ENCODE assay signal across 8 cellular contexts in the genomic region with DNA sequence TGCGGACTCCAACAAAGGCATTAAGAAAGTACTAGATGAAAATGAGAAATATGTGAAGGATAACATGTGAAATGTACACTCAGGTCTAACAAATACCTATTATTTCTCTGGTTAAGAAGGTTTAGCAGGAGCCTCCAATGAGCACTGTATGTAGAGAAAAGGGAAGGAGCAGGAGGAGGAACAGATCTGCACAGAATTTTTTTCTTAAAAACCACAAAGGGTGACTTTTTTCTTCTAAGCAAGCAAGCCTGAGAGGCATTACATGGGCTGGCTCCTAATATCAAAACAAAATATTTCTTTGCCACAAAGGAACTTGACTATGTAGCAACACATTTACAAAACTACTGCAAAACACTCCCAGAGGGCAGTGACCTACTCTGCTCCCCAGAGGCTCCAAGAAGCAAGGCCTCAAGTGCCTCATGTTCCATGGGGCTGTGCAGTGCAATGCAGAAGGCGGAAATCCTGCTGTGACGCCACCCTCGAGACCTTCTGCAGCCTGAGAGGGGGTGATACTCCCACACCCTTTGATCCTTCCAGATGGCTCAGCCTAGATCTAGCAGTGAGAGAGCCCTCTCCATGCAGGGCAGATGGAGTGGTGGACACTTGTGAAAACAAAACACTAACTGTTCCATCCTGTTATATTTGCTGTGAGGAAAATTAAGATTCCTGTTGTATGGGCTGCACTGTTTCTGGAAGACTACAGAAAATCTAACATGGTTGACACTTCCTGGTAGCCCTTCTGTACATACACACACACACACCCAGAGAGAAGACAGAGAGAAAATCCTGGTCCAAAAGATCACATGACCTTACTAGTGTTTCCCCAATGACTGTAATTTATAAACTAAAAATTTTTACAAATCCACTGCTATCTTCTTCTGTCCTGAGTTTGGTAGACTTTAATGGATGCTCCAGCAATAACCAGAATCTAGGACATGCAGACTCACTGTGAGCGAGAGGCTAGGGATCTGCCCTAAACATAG. TPM values are rescaled to one million over a fixed set of nuclear protein-coding genes. Genes with fewer than 3 reads are reported as not detected.
DNase-seq lines count a peak whose midpoint lies in the region; ATAC-seq and TF ChIP-seq lines count a peak whose summit lies in the region.

No MANE protein-coding gene starts in this region.

- H3K9ac ChIP-seq in mesenchymal stem cell (ENCODE audit: low read length) (no peak overlapping the region), mesendoderm (ENCODE audit: low read length) (no peak overlapping the region)

- H2BK120ac ChIP-seq in mesenchymal stem cell (ENCODE audit: low read depth, low read length) = no peak overlapping the region
- H2BK120ac ChIP-seq in mesendoderm (ENCODE audit: low read depth, low read length) = no peak overlapping the region

- no peak overlapping the region for H3K56ac ChIP-seq in mesendoderm (ENCODE audit: low read length)

- no peaks in the 10 kb centered on the region for H3K9me3 ChIP-seq in mesenchymal stem cell (ENCODE audit: control insufficient read depth, low read length)

- no peak overlapping the region for H3K14ac ChIP-seq in mesenchymal stem cell (ENCODE audit: low read length in 2 of 2)

- H4K91ac ChIP-seq in mesenchymal stem cell (ENCODE audit: low read length) = no peak overlapping the region

- peak overlapping the region in 1 of 2 experiments; percentile 18 for H2BK12ac ChIP-seq in mesenchymal stem cell (ENCODE audit: low read length in 2 of 2)

- DNase-seq in AG09309 (ENCODE audit: low read depth) (peak; percentile 50), LHCN-M2 (ENCODE audit: low read depth) (peak; percentile 73), mesenchymal stem cell (peak; percentile 97), NCI-H2029 (lab: John Stamatoyannopoulos, UW) (no peak), NCI-H526 treated with DMSO at 0.1 percent for 48 hours (lab: John Stamatoyannopoulos, UW) (no peak), mesendoderm (no peak)
- DNase-seq in activated T-cell treated with anti-CD3 and anti-CD28 coated beads, Interleukin-2, amount 50 U/mL, for 72 hours = no peak

- ATAC-seq in activated T-cell treated with anti-CD3 and anti-CD28 coated beads, Interleukin-2, amount 50 U/mL, for 72 hours (replicated peaks in 1 of 2) = no peak

- no peak for TF ChIP-seq CTCF in AG09309 (IDR thresholded peaks at IDR 0.05; ENCODE audit: control insufficient read depth, insufficient read depth, low read depth, low read length, missing control alignments)

- no peaks in the 10 kb centered on the region for H3K79me2 ChIP-seq in mesendoderm (ENCODE audit: control insufficient read depth, insufficient read depth, low read length)

- H3K9me3 Mint-ChIP-seq in activated T-cell treated with anti-CD3 and anti-CD28 coated beads, Interleukin-2, amount 50 U/mL, for 72 hours = no peaks in the 10 kb centered on the region

- H2BK15ac ChIP-seq in mesenchymal stem cell (ENCODE audit: low read depth, poor library complexity, severe bottlenecking) (no peak overlapping the region), mesendoderm (replicated peaks; ENCODE audit: low read depth) (no peak overlapping the region)

- H3K79me1 ChIP-seq in mesenchymal stem cell (replicated peaks; ENCODE audit: low read length, poor library complexity, severe bottlenecking) (peaks cover 12% of the 10 kb centered on the region), mesendoderm (ENCODE audit: low read length) (no peaks in the 10 kb centered on the region)

- WGBS in mesenchymal stem cell = 56% methylated on average over 4 of the region's 5 CpGs
- no CpG with 5 or more reads among the region's 5 CpGs for WGBS in mesendoderm (ENCODE audit: extremely low coverage, insufficient coverage, low lambda C conversion rate)

- H3K4me1 ChIP-seq in mesenchymal stem cell (ENCODE audit: control insufficient read depth, insufficient read depth, low read depth, low read length) (peaks cover 6% of the 10 kb centered on the region), mesendoderm (ENCODE audit: control insufficient read depth, low read depth, low read length) (no peaks in the 10 kb centered on the region)

- peaks cover 28% of the 10 kb centered on the region for H3K4me1 Mint-ChIP-seq in activated T-cell treated with anti-CD3 and anti-CD28 coated beads, Interleukin-2, amount 50 U/mL, for 72 hours (ENCODE audit: low read depth)

- H3K4me2 ChIP-seq in mesenchymal stem cell (ENCODE audit: low read length, poor library complexity, severe bottlenecking) (no peak overlapping the region), mesendoderm (ENCODE audit: low read length) (no peak overlapping the region)

- H2AK5ac ChIP-seq in mesenchymal stem cell (ENCODE audit: low read length, severe bottlenecking) = no peak overlapping the region
- no peak overlapping the region for H2AK5ac ChIP-seq in mesendoderm (ENCODE audit: low read length)

- H3K4me3 ChIP-seq in AG09309 (ENCODE audit: control insufficient read depth, low read depth, low read length) (no peak overlapping the region), mesenchymal stem cell (ENCODE audit: insufficient read depth in 1 of 2, low read depth in 1 of 2, low read length in 2 of 2) (no peak overlapping the region), mesendoderm (ENCODE audit: low read length) (no peak overlapping the region)

- H3K4ac ChIP-seq in mesenchymal stem cell (ENCODE audit: low read depth in 1 of 2, low read length in 2 of 2) (no peak overlapping the region), mesendoderm (ENCODE audit: low read depth, low read length) (no peak overlapping the region)

- peaks cover 0 to 6% of the 10 kb centered on the region in 2 donors for H3K36me3 Mint-ChIP-seq in activated T-cell treated with anti-CD3 and anti-CD28 coated beads, Interleukin-2, amount 50 U/mL, for 72 hours (ENCODE audit: insufficient read depth in 2 of 2)

- H4K8ac ChIP-seq in mesenchymal stem cell (ENCODE audit: low read length) = peak overlapping the region; percentile 2
- no peak overlapping the region for H4K8ac ChIP-seq in mesendoderm (ENCODE audit: low read depth, low read length)

- no peak overlapping the region for H3K27ac Mint-ChIP-seq in activated T-cell treated with anti-CD3 and anti-CD28 coated beads, Interleukin-2, amount 50 U/mL, for 72 hours

- no peaks in the 10 kb centered on the region for H3K27me3 ChIP-seq in mesenchymal stem cell (ENCODE audit: control insufficient read depth in 1 of 2, insufficient read depth in 1 of 2, low read length in 2 of 2)
- no peaks in the 10 kb centered on the region for H3K27me3 ChIP-seq in mesendoderm (ENCODE audit: insufficient read depth, low read length, poor library complexity)

- peak overlapping the region; percentile 92 for H3K27ac ChIP-seq in cingulate gyrus (ENCODE audit: low read depth, low read length)
- H3K27ac ChIP-seq in mesenchymal stem cell (ENCODE audit: low read length, poor library complexity, severe bottlenecking) = peak overlapping the region; percentile 45
- H3K27ac ChIP-seq in mesendoderm (ENCODE audit: low read depth, low read length) = no peak overlapping the region

- no peaks in the 10 kb centered on the region for H3K27me3 Mint-ChIP-seq in activated T-cell treated with anti-CD3 and anti-CD28 coated beads, Interleukin-2, amount 50 U/mL, for 72 hours (ENCODE audit: low read depth)

- H3K18ac ChIP-seq in mesenchymal stem cell (ENCODE audit: low read depth in 1 of 2, low read length in 2 of 2) = peak overlapping the region in 1 of 2 experiments; percentile 48
- no peak overlapping the region for H3K18ac ChIP-seq in mesendoderm (ENCODE audit: low read length)

- no peak overlapping the region for H4K5ac ChIP-seq in mesendoderm (ENCODE audit: low read length)

- H3K4me3 Mint-ChIP-seq in activated T-cell treated with anti-CD3 and anti-CD28 coated beads, Interleukin-2, amount 50 U/mL, for 72 hours = no peak overlapping the region

- no peak overlapping the region for H2BK5ac ChIP-seq in mesenchymal stem cell (ENCODE audit: low read depth, low read length, poor library complexity, severe bottlenecking)
- H2BK5ac ChIP-seq in mesendoderm (ENCODE audit: low read length) = no peak overlapping the region

- H3K23ac ChIP-seq in mesenchymal stem cell (ENCODE audit: low read length in 2 of 2) (no peak overlapping the region), mesendoderm (ENCODE audit: low read length) (no peak overlapping the region)

- H3K36me3 ChIP-seq in mesenchymal stem cell (ENCODE audit: control insufficient read depth in 1 of 2, insufficient read depth in 2 of 2, low read depth in 1 of 2, low read length in 2 of 2) = peaks cover 10 to 33% of the 10 kb centered on the region in 2 experiments
- no peaks in the 10 kb centered on the region for H3K36me3 ChIP-seq in mesendoderm (ENCODE audit: control insufficient read depth, insufficient read depth, low read length)

- H2AFZ ChIP-seq in mesenchymal stem cell (ENCODE audit: low read depth, low read length) = no peak overlapping the region

RNA-seq across cellular contexts. Expression of a gene that starts 36.0 kb away (rescaled TPM):
- total RNA-seq in LHCN-M2 (2014; rRNA removed) = 73.4 and 75.4 TPM in 2 replicates
- 55.3 TPM for polyA plus RNA-seq in LHCN-M2 (2012)
- 47.1 TPM for polyA plus RNA-seq in mesenchymal stem cell (2013, experiment 1 of 2)
- 50.5 TPM for polyA plus RNA-seq in mesenchymal stem cell (2013, experiment 2 of 2)
- 10 to 100 TPM; 22.8 to 26.7 TPM for total RNA-seq in activated T-cell treated with anti-CD3 and anti-CD28 coated beads, Interleukin-2, amount 50 U/mL, for 72 hours
- 4.7 TPM for polyA plus RNA-seq in mesendoderm (2013, experiment 1 of 2)
- 4.6 TPM for polyA plus RNA-seq in mesendoderm (2013, experiment 2 of 2)

RNA-seq across cellular contexts. Expression of a gene that starts 48.2 kb away (rescaled TPM):
- 420 and 508 TPM in 2 replicates for total RNA-seq in LHCN-M2 (2014; rRNA removed)
- polyA plus RNA-seq in LHCN-M2 (2012) = 237 TPM
- polyA plus RNA-seq in mesenchymal stem cell (2013, experiment 1 of 2) = 544 TPM
- polyA plus RNA-seq in mesenchymal stem cell (2013, experiment 2 of 2) = 524 TPM
- total RNA-seq in activated T-cell treated with anti-CD3 and anti-CD28 coated beads, Interleukin-2, amount 50 U/mL, for 72 hours = 100 to 1,000 TPM; 454 to 573 TPM
- 3,300 TPM for polyA plus RNA-seq in mesendoderm (2013, experiment 1 of 2)
- 3,237 TPM for polyA plus RNA-seq in mesendoderm (2013, experiment 2 of 2)

Comparison
In these comparisons a context has a peak if more than half of its experiments do, and no peak if none do; other contexts are left out.
1. DNase-seq: peak in AG09309 (single experiment), LHCN-M2 (single experiment) and mesenchymal stem cell (single experiment); none in NCI-H2029 (single experiment), NCI-H526 treated with DMSO at 0.1 percent for 48 hours (single experiment), activated T-cell treated with anti-CD3 and anti-CD28 coated beads, Interleukin-2, amount 50 U/mL, for 72 hours (0 of 2) and mesendoderm (single experiment).